8 cellular contexts compared by ENCODE assay signal in the genomic region with DNA sequence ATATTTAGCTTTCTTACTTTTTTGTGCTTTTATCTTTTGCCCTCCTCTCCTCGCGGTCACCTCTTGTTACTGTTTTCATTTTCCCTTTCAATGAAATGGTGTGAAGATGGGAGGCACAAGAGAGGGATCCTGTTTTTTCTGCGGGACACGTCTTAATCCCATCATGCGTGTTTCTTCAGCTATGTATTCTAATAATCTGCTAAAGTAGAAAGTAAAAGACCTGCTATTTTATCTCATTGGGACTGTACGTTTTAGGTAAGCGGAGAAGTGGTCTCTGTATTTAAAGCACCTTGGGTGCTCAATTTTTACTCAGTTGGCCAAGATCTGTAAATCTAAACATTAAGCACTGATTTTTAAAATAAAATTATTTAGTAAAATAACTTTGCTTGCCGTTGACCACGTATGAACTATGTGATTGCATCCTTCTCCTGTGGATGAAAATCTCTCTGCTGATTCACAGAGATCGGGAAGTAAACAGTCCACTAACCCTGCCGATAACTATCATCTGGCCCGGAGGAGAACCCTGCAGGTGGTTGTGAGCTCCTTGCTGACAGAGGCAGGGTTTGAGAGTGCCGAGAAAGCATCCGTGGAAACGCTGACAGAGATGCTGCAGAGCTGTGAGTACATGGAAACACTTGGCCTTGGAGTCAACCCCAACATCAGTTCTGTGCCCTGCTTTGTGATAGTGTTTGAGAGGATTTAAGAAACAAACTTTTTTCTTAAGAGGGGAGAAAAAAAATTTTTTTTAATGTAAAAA. TPM values are rescaled to one million over a fixed set of nuclear protein-coding genes. Genes with fewer than 3 reads are reported as not detected.
DNase-seq lines count a peak whose midpoint lies in the region; ATAC-seq and TF ChIP-seq lines count a peak whose summit lies in the region.

No MANE protein-coding gene starts in this region.

- no peaks in the 10 kb centered on the region for H3K27me3 ChIP-seq in thoracic aorta (replicated peaks; ENCODE audit: insufficient read depth)

- no peaks in the 10 kb centered on the region for H3K27me3 Mint-ChIP-seq in activated CD4-positive, alpha-beta T cell treated with anti-CD3 and anti-CD28 coated beads, Interleukin-2, amount 10 ng/mL, durations not matched to agents 24 days and 14 days
- no peaks in the 10 kb centered on the region for H3K27me3 Mint-ChIP-seq in activated naive CD8-positive, alpha-beta T cell treated with anti-CD3 and anti-CD28 coated beads, Interleukin-2, amount 50 U/mL, for 24 hours

- peaks cover 38 to 65% of the 10 kb centered on the region in 2 donors for H3K4me1 ChIP-seq in thoracic aorta (ENCODE audit: control insufficient read depth in 1 of 2, low read depth in 2 of 2)

- no peak for DNase-seq in activated CD4-positive, alpha-beta T cell treated with anti-CD3 and anti-CD28 coated beads, Interleukin-2, amount 10 ng/mL, durations not matched to agents 24 days and 14 days
- DNase-seq in activated CD4-positive, alpha-beta T cell treated with anti-CD3 and anti-CD28 coated beads, Interleukin-2, amount 50 U/mL, for 4 hours: no peak
- no peak for DNase-seq in activated naive CD8-positive, alpha-beta T cell treated with anti-CD3 and anti-CD28 coated beads, Interleukin-2, amount 50 U/mL, for 24 hours
- DNase-seq in left kidney (ENCODE audit: low read depth, low spot score): peak; percentile 7
- DNase-seq in thoracic aorta (ENCODE audit: low spot score): no peak
- no peak for DNase-seq in HuH-7.5 (ENCODE audit: low spot score)

- H3K27ac Mint-ChIP-seq in activated CD4-positive, alpha-beta T cell treated with anti-CD3 and anti-CD28 coated beads, Interleukin-2, amount 10 ng/mL, durations not matched to agents 24 days and 14 days: peak overlapping the region; percentile 99
- H3K27ac Mint-ChIP-seq in activated naive CD8-positive, alpha-beta T cell treated with anti-CD3 and anti-CD28 coated beads, Interleukin-2, amount 50 U/mL, for 24 hours: peak overlapping the region; percentile 97

- no peaks in the 10 kb centered on the region for H3K9me3 ChIP-seq in thoracic aorta

- peak overlapping the region; percentile 94 for H3K4me3 ChIP-seq in thoracic aorta

- no peak for TF ChIP-seq CTCF in thoracic aorta (IDR thresholded peaks at IDR 0.05)

- intact Hi-C loops in activated CD4-positive, alpha-beta T cell treated with anti-CD3 and anti-CD28 coated beads, Interleukin-2, amount 10 ng/mL, durations not matched to agents 24 days and 14 days (cut with micrococcal nuclease): loop anchor here (1.0 to 5.0 kb wide), 3 partner anchors 166 to 511 kb away; a partner anchor contains a TSS

- no peaks in the 10 kb centered on the region for H3K9me3 Mint-ChIP-seq in activated CD4-positive, alpha-beta T cell treated with anti-CD3 and anti-CD28 coated beads, Interleukin-2, amount 10 ng/mL, durations not matched to agents 24 days and 14 days
- no peaks in the 10 kb centered on the region for H3K9me3 Mint-ChIP-seq in activated naive CD8-positive, alpha-beta T cell treated with anti-CD3 and anti-CD28 coated beads, Interleukin-2, amount 50 U/mL, for 24 hours

- peaks cover 60% of the 10 kb centered on the region for H3K4me1 Mint-ChIP-seq in activated CD4-positive, alpha-beta T cell treated with anti-CD3 and anti-CD28 coated beads, Interleukin-2, amount 10 ng/mL, durations not matched to agents 24 days and 14 days
- peaks cover 66% of the 10 kb centered on the region for H3K4me1 Mint-ChIP-seq in activated naive CD8-positive, alpha-beta T cell treated with anti-CD3 and anti-CD28 coated beads, Interleukin-2, amount 50 U/mL, for 24 hours

- peak overlapping the region; percentile 81 to 83 for H3K27ac ChIP-seq in thoracic aorta

- peaks cover 20% of the 10 kb centered on the region for H3K36me3 ChIP-seq in thoracic aorta

- ATAC-seq in activated naive CD8-positive, alpha-beta T cell treated with anti-CD3 and anti-CD28 coated beads, Interleukin-2, amount 50 U/mL, for 24 hours: no peak
- no peak for ATAC-seq in thoracic aorta (ENCODE audit: insufficient number of reproducible peaks, low FRiP score, low read depth)
- no peak for ATAC-seq in GM19023 (IDR thresholded peaks at IDR 0.05; ENCODE audit: unreplicated experiment)
- no peak for ATAC-seq in HG03159 (IDR thresholded peaks at IDR 0.05; ENCODE audit: unreplicated experiment)

- peak overlapping the region; percentile 98 for H3K4me3 Mint-ChIP-seq in activated CD4-positive, alpha-beta T cell treated with anti-CD3 and anti-CD28 coated beads, Interleukin-2, amount 10 ng/mL, durations not matched to agents 24 days and 14 days
- peak overlapping the region; percentile 98 for H3K4me3 Mint-ChIP-seq in activated naive CD8-positive, alpha-beta T cell treated with anti-CD3 and anti-CD28 coated beads, Interleukin-2, amount 50 U/mL, for 24 hours

- peaks cover 45% of the 10 kb centered on the region for H3K36me3 Mint-ChIP-seq in activated CD4-positive, alpha-beta T cell treated with anti-CD3 and anti-CD28 coated beads, Interleukin-2, amount 10 ng/mL, durations not matched to agents 24 days and 14 days (ENCODE audit: low read depth)
- H3K36me3 Mint-ChIP-seq in activated naive CD8-positive, alpha-beta T cell treated with anti-CD3 and anti-CD28 coated beads, Interleukin-2, amount 50 U/mL, for 24 hours (ENCODE audit: low read depth): peaks cover 19% of the 10 kb centered on the region

RNA-seq across cellular contexts. Expression of a gene that starts 0.8 kb away (rescaled TPM):
- total RNA-seq in activated CD4-positive, alpha-beta T cell treated with anti-CD3 and anti-CD28 coated beads, Interleukin-2, amount 10 ng/mL, durations not matched to agents 24 days and 14 days: 38.1 and 38.7 TPM in 2 replicates
- 10 to 100 TPM; 24.5 to 40.8 TPM for total RNA-seq in thoracic aorta
